In genomic region chr3:149454746-149455145, GRCh38 we compare ENCODE assay signal across 32 cellular contexts. TPM values are rescaled to one million over a fixed set of nuclear protein-coding genes. Genes with fewer than 3 reads are reported as not detected.
DNase-seq lines count a peak whose midpoint lies in the region; ATAC-seq and TF ChIP-seq lines count a peak whose summit lies in the region.
"Had no signal": no experiment of that assay in that cellular context is flagged by ENCODE, and none has a peak within 500 bp of the region (broad histone marks: within the 10 kb centered on the region; RNA-seq: fewer than 3 reads in every experiment).

No MANE protein-coding gene starts in this region.

- H3K4me3 Mint-ChIP-seq in stimulated activated naive B cell treated with anti-CD40 and anti-IgM and Interleukin-4, amounts not matched to agents 10 μg/mL and 1 μg/mL and 100 μg/mL, for 72 hours = no peak overlapping the region
- H3K4me3 Mint-ChIP-seq: activated naive CD8-positive, alpha-beta T cell treated with anti-CD3 and anti-CD28 coated beads for 36 hours; activated T-helper 17 cell treated with anti-CD3 and anti-CD28 coated beads, Interleukin-2, amount 50 U/mL, for 72 hours; CD4-positive, CD25-positive, alpha-beta regulatory T cell; naive B cell; type B pancreatic cell had no signal

- no peak overlapping the region for H3K4me3 ChIP-seq in ACC112 (ENCODE audit: low read depth, low read length)
- H3K4me3 ChIP-seq in choroid plexus epithelial cell (ENCODE audit: low read depth, low read length) = no peak overlapping the region
- H3K4me3 ChIP-seq in left lung = no peak overlapping the region
- H3K4me3 ChIP-seq: coronary artery, gastrocnemius medialis, spleen had no signal

- H3K79me2 ChIP-seq in ACC112 (ENCODE audit: control insufficient read depth, insufficient read depth, low read length, unreplicated experiment) = no peaks in the 10 kb centered on the region

- H3K36me3 ChIP-seq in ACC112 (ENCODE audit: insufficient read depth, low read length) (no peaks in the 10 kb centered on the region), left lung (no peaks in the 10 kb centered on the region)
- H3K36me3 ChIP-seq: brain microvascular endothelial cell, gastrocnemius medialis, spleen, WERI-Rb-1 had no signal

- no peak overlapping the region for H3K27ac Mint-ChIP-seq in stimulated activated naive B cell treated with anti-CD40 and anti-IgM and Interleukin-4, amounts not matched to agents 10 μg/mL and 1 μg/mL and 100 μg/mL, for 72 hours
- H3K27ac Mint-ChIP-seq: activated naive CD8-positive, alpha-beta T cell treated with anti-CD3 and anti-CD28 coated beads for 36 hours; activated T-helper 17 cell treated with anti-CD3 and anti-CD28 coated beads, Interleukin-2, amount 50 U/mL, for 72 hours; CD4-positive, CD25-positive, alpha-beta regulatory T cell; naive B cell; type B pancreatic cell had no signal

- no peaks in the 10 kb centered on the region for H3K4me1 Mint-ChIP-seq in stimulated activated naive B cell treated with anti-CD40 and anti-IgM and Interleukin-4, amounts not matched to agents 10 μg/mL and 1 μg/mL and 100 μg/mL, for 72 hours
- H3K4me1 Mint-ChIP-seq: activated naive CD8-positive, alpha-beta T cell treated with anti-CD3 and anti-CD28 coated beads for 36 hours; activated T-helper 17 cell treated with anti-CD3 and anti-CD28 coated beads, Interleukin-2, amount 50 U/mL, for 72 hours; CD4-positive, CD25-positive, alpha-beta regulatory T cell; naive B cell had no signal

- no peaks in the 10 kb centered on the region for H3K27me3 ChIP-seq in ACC112 (ENCODE audit: insufficient read depth, low read length)
- H3K27me3 ChIP-seq in left lung = no peaks in the 10 kb centered on the region
- H3K27me3 ChIP-seq: brain microvascular endothelial cell, gastrocnemius medialis, spleen had no signal

- TF ChIP-seq CTCF in choroid plexus epithelial cell (conservative IDR thresholded peaks at IDR 0.05; ENCODE audit: low read depth, low read length) (no peak), left lung (IDR thresholded peaks at IDR 0.05) (no peak)

- H3K36me3 Mint-ChIP-seq in stimulated activated naive B cell treated with anti-CD40 and anti-IgM and Interleukin-4, amounts not matched to agents 10 μg/mL and 1 μg/mL and 100 μg/mL, for 72 hours = no peaks in the 10 kb centered on the region
- H3K36me3 Mint-ChIP-seq: activated naive CD8-positive, alpha-beta T cell treated with anti-CD3 and anti-CD28 coated beads for 36 hours; CD4-positive, CD25-positive, alpha-beta regulatory T cell had no signal

- H3K27me3 Mint-ChIP-seq in stimulated activated naive B cell treated with anti-CD40 and anti-IgM and Interleukin-4, amounts not matched to agents 10 μg/mL and 1 μg/mL and 100 μg/mL, for 72 hours = peaks cover 6 to 8% of the 10 kb centered on the region in 2 donors
- H3K27me3 Mint-ChIP-seq: activated naive CD8-positive, alpha-beta T cell treated with anti-CD3 and anti-CD28 coated beads for 36 hours; type B pancreatic cell had no signal

- peaks cover 0 to 12% of the 10 kb centered on the region in 2 donors for H3K9me3 ChIP-seq in left lung
- H3K9me3 ChIP-seq: gastrocnemius medialis had no signal

- intact Hi-C loops in left lung (cut with DNase I) = no loop called here

- peaks cover 8 to 16% of the 10 kb centered on the region in 2 donors for H3K9me3 Mint-ChIP-seq in stimulated activated naive B cell treated with anti-CD40 and anti-IgM and Interleukin-4, amounts not matched to agents 10 μg/mL and 1 μg/mL and 100 μg/mL, for 72 hours

- no peak overlapping the region for H3K27ac ChIP-seq in ACC112 (ENCODE audit: low read depth, low read length)
- H3K27ac ChIP-seq in left lung = no peak overlapping the region
- H3K27ac ChIP-seq: brain microvascular endothelial cell, gastrocnemius medialis, spleen, WERI-Rb-1 had no signal

- peaks cover 6% of the 10 kb centered on the region for H3K4me1 ChIP-seq in ACC112 (ENCODE audit: control insufficient read depth, insufficient read depth, low read length, unreplicated experiment)
- peaks cover 0 to 6% of the 10 kb centered on the region in 2 donors for H3K4me1 ChIP-seq in left lung
- H3K4me1 ChIP-seq: spleen had no signal

- peak; percentile 53 for ATAC-seq in left lung
- ATAC-seq in stimulated activated naive B cell treated with anti-CD40 and anti-IgM and Interleukin-4, amounts not matched to agents 10 μg/mL and 1 μg/mL and 100 μg/mL, for 72 hours (replicated peaks) = no peak
- ATAC-seq: activated T-helper 17 cell treated with anti-CD3 and anti-CD28 coated beads, Interleukin-2, amount 50 U/mL, for 72 hours; gastrocnemius medialis had no signal

- peak; percentile 61 for DNase-seq in GM04503 (ENCODE audit: low read depth)
- peak; percentile 74 for DNase-seq in choroid plexus epithelial cell (ENCODE audit: low read depth)
- no peak for DNase-seq in left lung
- no peak for DNase-seq in stimulated activated CD4-positive, alpha-beta T cell treated with anti-CD3 and anti-CD28 coated beads, Interleukin-4, amount 100 ng/mL, for 24 hours
- no peak for DNase-seq in activated T-cell treated with anti-CD3 and anti-CD28 coated beads for 4 hours
- DNase-seq in foreskin melanocyte = no peak
- no peak for DNase-seq in stimulated activated naive B cell treated with anti-CD40 and anti-IgM and Interleukin-4, amounts not matched to agents 10 μg/mL and 1 μg/mL and 100 μg/mL, for 72 hours
- DNase-seq: activated CD4-positive, alpha-beta T cell treated with anti-CD3 and anti-CD28 coated beads, Interleukin-2, amount 50 U/mL, for 1 hour; activated naive CD8-positive, alpha-beta T cell treated with anti-CD3 and anti-CD28 coated beads for 36 hours; brain microvascular endothelial cell; CD4-positive, CD25-positive, alpha-beta regulatory T cell; DMS153; gastrocnemius medialis; GDM1; HCEC 1CT; kidney; MM.1S; naive B cell; NCI-H1417 treated with DMSO at 0.1 percent for 48 hours; NCI-H524; retina; spleen; stimulated activated CD4-positive, alpha-beta T cell treated with anti-CD3 and anti-CD28 coated beads, Interleukin-4, amount 100 ng/mL, for 4 hours; WERI-Rb-1 had no signal

- peak overlapping the region; percentile 30 for H2AFZ ChIP-seq in ACC112 (ENCODE audit: low read length, unreplicated experiment)

RNA-seq across cellular contexts. Expression of gene TM4SF4, which starts 19.8 kb away (rescaled TPM):
- 1 to 10 TPM; 1.3 to 2.0 TPM for total RNA-seq in left lung
- total RNA-seq: activated naive CD8-positive, alpha-beta T cell treated with anti-CD3 and anti-CD28 coated beads for 36 hours; activated T-helper 17 cell treated with anti-CD3 and anti-CD28 coated beads, Interleukin-2, amount 50 U/mL, for 72 hours; CD4-positive, CD25-positive, alpha-beta regulatory T cell; lung microvascular endothelial cell; osteocyte; SK-MEL-5; spleen; T-helper 2 cell treated with Interferon-gamma antibody and Interleukin-4, amounts not matched to agents 100 ng/mL and 5 ng/mL, for 36 hours had no signal

Comparison
In these comparisons a context has a peak if more than half of its experiments do, and no peak if none do; other contexts are left out.
1. DNase-seq: peak in GM04503 (single experiment) and choroid plexus epithelial cell (single experiment); none in left lung (0 of 2), stimulated activated CD4-positive, alpha-beta T cell treated with anti-CD3 and anti-CD28 coated beads, Interleukin-4, amount 100 ng/mL, for 24 hours (single experiment), activated T-cell treated with anti-CD3 and anti-CD28 coated beads for 4 hours (single experiment), foreskin melanocyte (single experiment) and stimulated activated naive B cell treated with anti-CD40 and anti-IgM and Interleukin-4, amounts not matched to agents 10 μg/mL and 1 μg/mL and 100 μg/mL, for 72 hours (single experiment).